Comparison of ENCODE assay signal across 1 cellular context in the genomic region with DNA sequence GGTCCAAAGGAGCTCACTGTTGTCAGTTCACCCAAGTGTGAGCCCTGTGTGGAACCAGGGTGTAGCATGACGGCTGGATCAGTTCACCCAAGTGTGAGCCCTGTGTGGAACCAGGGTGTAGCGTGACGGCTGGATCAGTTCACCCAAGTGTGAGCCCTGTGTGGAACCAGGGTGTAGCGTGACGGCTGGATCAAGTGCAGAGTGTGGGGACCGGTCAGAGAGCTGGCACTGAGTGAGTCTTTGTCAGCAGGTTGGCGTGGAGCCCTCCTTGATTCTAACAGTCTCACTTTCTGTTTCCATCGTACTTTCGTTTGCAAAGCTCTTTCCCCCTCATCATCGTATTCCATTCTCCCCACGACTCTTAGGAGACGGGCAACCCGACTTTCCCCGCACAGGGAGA.
TF ChIP-seq lines count a peak whose summit lies in the region.

No MANE protein-coding gene starts in this region.

TF ChIP-seq in SK-N-SH, 30 proteins besides CTCF, POLR2A, EP300 and RAD21 (continued from another document):
- TF ChIP-seq EZH2phosphoT487 (IDR thresholded peaks at IDR 0.05; ENCODE audit: borderline replicate concordance, low read depth) (no peak), SMC3 (IDR thresholded peaks at IDR 0.05; ENCODE audit: low read depth, low read length) (no peak)
